13 cellular contexts compared by ENCODE assay signal in genomic region chr19:50341091-50341564, GRCh38.
DNase-seq lines count a peak whose midpoint lies in the region; ATAC-seq and TF ChIP-seq lines count a peak whose summit lies in the region.
"Had no signal": no experiment of that assay in that cellular context is flagged by ENCODE, and none has a peak within 500 bp of the region (broad histone marks: within the 10 kb centered on the region; RNA-seq: fewer than 3 reads in every experiment).

No MANE protein-coding gene starts in this region.

- TF ChIP-seq CTCF in GM12864 (IDR thresholded peaks at IDR 0.05; ENCODE audit: low read depth, low read length, missing control alignments): no peak

- no peak overlapping the region for H3K27ac Mint-ChIP-seq in central memory CD8-positive, alpha-beta T cell (ENCODE audit: low read depth)
- H3K27ac Mint-ChIP-seq: activated naive CD4-positive, alpha-beta T cell treated with anti-CD3 and anti-CD28 coated beads, Interleukin-2, amount 50 U/mL, for 24 hours had no signal

- H3K4me1 Mint-ChIP-seq in central memory CD8-positive, alpha-beta T cell: peaks cover 5% of the 10 kb centered on the region
- H3K4me1 Mint-ChIP-seq: activated naive CD4-positive, alpha-beta T cell treated with anti-CD3 and anti-CD28 coated beads, Interleukin-2, amount 50 U/mL, for 24 hours had no signal

- H3K27me3 Mint-ChIP-seq in central memory CD8-positive, alpha-beta T cell: peaks cover 22% of the 10 kb centered on the region
- H3K27me3 Mint-ChIP-seq: activated naive CD4-positive, alpha-beta T cell treated with anti-CD3 and anti-CD28 coated beads, Interleukin-2, amount 50 U/mL, for 24 hours had no signal

- peak; percentile 94 for DNase-seq in GM12864 (ENCODE audit: low read depth)
- no peak for DNase-seq in central memory CD8-positive, alpha-beta T cell (ENCODE audit: low spot score in 2 of 2)
- no peak for DNase-seq in NCI-H1436 treated with DMSO at 0.1 percent for 48 hours (lab: John Stamatoyannopoulos, UW)
- no peak for DNase-seq in COR-L47 (lab: John Stamatoyannopoulos, UW)
- DNase-seq in stimulated activated CD4-positive, alpha-beta T cell treated with anti-CD3 and anti-CD28 coated beads, Interleukin-15, amount 100 ng/mL, for 24 hours: no peak
- DNase-seq: Caco-2; NCI-H1436; retina; stimulated activated naive CD4-positive, alpha-beta T cell had no signal

- peaks cover 4% of the 10 kb centered on the region for H3K36me3 Mint-ChIP-seq in central memory CD8-positive, alpha-beta T cell (ENCODE audit: insufficient read depth)

- peak; percentile 47 for ATAC-seq in GM19455 (IDR thresholded peaks at IDR 0.05; ENCODE audit: unreplicated experiment)
- peak; percentile 56 for ATAC-seq in HG03439 (IDR thresholded peaks at IDR 0.05; ENCODE audit: unreplicated experiment)
- peak; percentile 14 for ATAC-seq in central memory CD8-positive, alpha-beta T cell (replicated peaks; ENCODE audit: extremely low read depth, poor library complexity, severe bottlenecking)
- ATAC-seq in GM19395 (IDR thresholded peaks at IDR 0.05; ENCODE audit: unreplicated experiment): no peak

- peak overlapping the region; percentile 38 for H3K4me3 ChIP-seq in GM12864 (ENCODE audit: low read depth, low read length)

- H3K9me3 Mint-ChIP-seq in central memory CD8-positive, alpha-beta T cell: no peaks in the 10 kb centered on the region
- H3K9me3 Mint-ChIP-seq: activated naive CD4-positive, alpha-beta T cell treated with anti-CD3 and anti-CD28 coated beads, Interleukin-2, amount 50 U/mL, for 24 hours had no signal

- H3K4me3 Mint-ChIP-seq in central memory CD8-positive, alpha-beta T cell: no peak overlapping the region
- H3K4me3 Mint-ChIP-seq: activated naive CD4-positive, alpha-beta T cell treated with anti-CD3 and anti-CD28 coated beads, Interleukin-2, amount 50 U/mL, for 24 hours had no signal
